Comparison of ENCODE assay signal across 8 cellular contexts in genomic region chr21:41366522-41367151, GRCh38. TPM values are rescaled to one million over a fixed set of nuclear protein-coding genes. Genes with fewer than 3 reads are reported as not detected.
DNase-seq lines count a peak whose midpoint lies in the region; ATAC-seq and TF ChIP-seq lines count a peak whose summit lies in the region.

No MANE protein-coding gene starts in this region.

- H3K27ac ChIP-seq in mammary epithelial cell (ENCODE audit: insufficient read depth, low read depth, low read length) = no peak overlapping the region

- H3K4me1 ChIP-seq in mammary epithelial cell (ENCODE audit: insufficient read depth, low read length) = no peaks in the 10 kb centered on the region

- H3K79me2 ChIP-seq in mammary epithelial cell (ENCODE audit: insufficient read depth, low read length) = no peaks in the 10 kb centered on the region

- dilution Hi-C loops in mammary epithelial cell (cut with HindIII; ENCODE audit: low sequenced_read_pairs) = no loop called here

- TF ChIP-seq CTCF in GM06990 (IDR thresholded peaks at IDR 0.05; ENCODE audit: insufficient read depth, low read length, poor library complexity, severe bottlenecking) (no peak), mammary epithelial cell (conservative IDR thresholded peaks at IDR 0.05 in 1 of 2, IDR thresholded peaks at IDR 0.05 in 1 of 2; ENCODE audit: extremely low read depth in 1 of 2, insufficient read depth in 1 of 2, low read depth in 1 of 2, low read length in 2 of 2) (no peak)

- H3K36me3 ChIP-seq in GM06990 (ENCODE audit: control insufficient read depth, insufficient read depth, low read length) (no peaks in the 10 kb centered on the region; the same call in 1 of the 2 replicates), mammary epithelial cell (ENCODE audit: insufficient read depth, low read length) (no peaks in the 10 kb centered on the region)

- ATAC-seq in HG03520 (IDR thresholded peaks at IDR 0.05; ENCODE audit: unreplicated experiment) (no peak), GM18505 (IDR thresholded peaks at IDR 0.05; ENCODE audit: unreplicated experiment) (no peak)

- BruUV-seq in mammary epithelial cell (replicated peaks; lab: Mats Ljungman, UMichigan) = no TSS peak

- no peak overlapping the region for H2AFZ ChIP-seq in mammary epithelial cell (ENCODE audit: low read depth, low read length)

- in situ Hi-C loops in mammary epithelial cell (cut with MboI; ENCODE audit: low sequenced_read_pairs in 2 of 2) = no loop called here

- CTCF ChIA-PET in mammary epithelial cell (lab: Charles Lee; ENCODE audit: low non-redundant PET) = no interaction called here

- intact Hi-C loops in mammary epithelial cell (cut with micrococcal nuclease) = no loop called here

- 74% methylated on average over 11 of the region's 12 CpGs for WGBS in mammary epithelial cell (ENCODE audit: low coverage, missing lambda C conversion rate)

- H3K4me3 ChIP-seq in GM06990 (replicated peaks; ENCODE audit: low read depth, low read length) (peak overlapping the region; percentile 46), mammary epithelial cell (replicated peaks in 1 of 3; ENCODE audit: insufficient read depth in 1 of 3, low read depth in 2 of 3, low read length in 3 of 3) (no peak overlapping the region)

- no peak overlapping the region for H3K4me2 ChIP-seq in mammary epithelial cell (ENCODE audit: insufficient read depth, low read depth, low read length)

- no peak overlapping the region for H3K9ac ChIP-seq in mammary epithelial cell (ENCODE audit: insufficient read depth, low read length)

- no peaks in the 10 kb centered on the region for H3K9me3 ChIP-seq in mammary epithelial cell (replicated peaks; ENCODE audit: insufficient read depth, low read length)

- H3K27me3 ChIP-seq in GM06990 (replicated peaks; ENCODE audit: control insufficient read depth, insufficient read depth, low read length) (no peaks in the 10 kb centered on the region), mammary epithelial cell (ENCODE audit: insufficient read depth, low read length) (peaks cover 3% of the 10 kb centered on the region)

- DNase-seq in GM06990 (ENCODE audit: extremely low read depth, insufficient read length) (peak; percentile 49), M059J (ENCODE audit: low read depth) (peak; percentile 98), mammary epithelial cell (peak; percentile 52), occipital lobe (lab: John Stamatoyannopoulos, UW) (peak; percentile 17), UCSD-AML1 (lab: John Stamatoyannopoulos, UW; ENCODE audit: unreplicated experiment) (no peak), GDM1 (lab: John Stamatoyannopoulos, UW) (no peak)

- TF ChIP-seq POLR2A in GM18505 (IDR thresholded peaks at IDR 0.05; ENCODE audit: borderline replicate concordance, extremely low read depth, insufficient read depth, insufficient read length) = no peak

- H4K20me1 ChIP-seq in mammary epithelial cell (ENCODE audit: insufficient read depth, low read length) = no peaks in the 10 kb centered on the region

RNA-seq across cellular contexts. Expression of gene MX2, which starts 4.8 kb away (rescaled TPM):
- total RNA-seq in M059J (2014; rRNA removed; shearing (Covaris generic)) = 346 and 370 TPM in 2 replicates
- total RNA-seq in mammary epithelial cell (not detected), occipital lobe (0.62 TPM)
- polyA plus RNA-seq in mammary epithelial cell = not detected
- polyA minus RNA-seq in mammary epithelial cell = not detected

RNA-seq across cellular contexts. Expression of gene FAM3B, which starts 50.0 kb away (rescaled TPM):
- total RNA-seq in M059J (2014; rRNA removed; shearing (Covaris generic)) = 0.52 TPM in 1 of 2 replicates, not detected in the other
- under 1 TPM in 1 of 2 donors, not detected in 1; 0.17 TPM for total RNA-seq in mammary epithelial cell
- not detected for polyA plus RNA-seq in mammary epithelial cell
- polyA minus RNA-seq in mammary epithelial cell = not detected
- total RNA-seq in occipital lobe = not detected

RNA-seq across cellular contexts. Expression of gene MX1, which starts 59.4 kb away (rescaled TPM):
- 1,013 and 1,365 TPM in 2 replicates for total RNA-seq in M059J (2014; rRNA removed; shearing (Covaris generic))
- total RNA-seq in mammary epithelial cell (10 to 100 TPM in 1 of 2 donors, 1 to 10 TPM in 1; 5.3 to 10.8 TPM), occipital lobe (12.2 TPM)
- polyA plus RNA-seq in mammary epithelial cell = 1.1 TPM
- polyA minus RNA-seq in mammary epithelial cell = 4.4 TPM

Comparison
In these comparisons a context has a peak if more than half of its experiments do, and no peak if none do; other contexts are left out.
1. DNase-seq: peak in GM06990 (single experiment), M059J (single experiment), mammary epithelial cell (single experiment) and occipital lobe (single experiment); none in UCSD-AML1 (single experiment) and GDM1 (single experiment).
2. RNA of gene MX2, which starts 4.8 kb away (total RNA-seq): 346 to 370 TPM in M059J; 0.62 TPM in occipital lobe (single experiment) and not detected in mammary epithelial cell; every median in the first group is over 100 times any median in the second.
3. RNA of gene MX1, which starts 59.4 kb away (total RNA-seq): 1,013 to 1,365 TPM in M059J; 12.2 TPM in occipital lobe (single experiment) and 5.3 to 10.8 TPM in mammary epithelial cell; every median in the first group is over 10 times any median in the second.